In the genomic region with DNA sequence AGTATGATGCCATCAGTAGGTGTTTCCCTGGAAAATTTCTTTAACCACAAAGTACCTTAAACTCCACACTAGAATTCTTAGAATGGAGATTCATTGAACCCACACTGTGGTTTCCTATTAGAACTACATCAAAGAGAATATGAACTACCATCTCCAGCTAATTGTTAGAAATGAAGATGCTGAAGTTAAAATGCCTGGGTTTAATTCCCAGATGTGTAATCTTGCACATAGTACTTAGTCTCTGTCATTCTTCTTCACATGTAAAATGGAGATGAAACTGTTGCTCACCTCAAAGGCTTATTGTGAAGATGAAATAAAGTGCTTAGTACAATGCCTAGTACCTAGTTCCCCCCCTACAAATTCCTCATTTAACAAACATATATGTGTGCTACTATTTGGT, we compare ENCODE assay signal across 11 cellular contexts.
"Had no signal": no experiment of that assay in that cellular context is flagged by ENCODE, and none has a peak within 500 bp of the region (broad histone marks: within the 10 kb centered on the region; RNA-seq: fewer than 3 reads in every experiment).

No MANE protein-coding gene starts in this region.

- H3K27ac Mint-ChIP-seq: HFFc6, IgD-negative memory B cell had no signal

- H3K4me3 Mint-ChIP-seq: HFFc6, IgD-negative memory B cell had no signal

- H3K9ac ChIP-seq: GM23248 had no signal

- H3K4me1 Mint-ChIP-seq: IgD-negative memory B cell had no signal

- H3K4me3 ChIP-seq: GM23248, HAP-1, K562 had no signal

- H3K4me1 ChIP-seq: HAP-1 had no signal

- H3K36me3 Mint-ChIP-seq: IgD-negative memory B cell had no signal

- ATAC-seq: HCT116, HepG2, K562 had no signal

- H3K27me3 Mint-ChIP-seq: IgD-negative memory B cell had no signal

- H3K9me3 ChIP-seq: HAP-1 had no signal

- DNase-seq: GM23248, GOT3, H7, HFFc6, KG1 had no signal

- H3K27ac ChIP-seq: GM23248, HL-60 had no signal

- H2AFZ ChIP-seq: GM23248 had no signal

- H3K36me3 ChIP-seq: HAP-1 had no signal
